ENCODE assay signal across 16 cellular contexts in the genomic region with DNA sequence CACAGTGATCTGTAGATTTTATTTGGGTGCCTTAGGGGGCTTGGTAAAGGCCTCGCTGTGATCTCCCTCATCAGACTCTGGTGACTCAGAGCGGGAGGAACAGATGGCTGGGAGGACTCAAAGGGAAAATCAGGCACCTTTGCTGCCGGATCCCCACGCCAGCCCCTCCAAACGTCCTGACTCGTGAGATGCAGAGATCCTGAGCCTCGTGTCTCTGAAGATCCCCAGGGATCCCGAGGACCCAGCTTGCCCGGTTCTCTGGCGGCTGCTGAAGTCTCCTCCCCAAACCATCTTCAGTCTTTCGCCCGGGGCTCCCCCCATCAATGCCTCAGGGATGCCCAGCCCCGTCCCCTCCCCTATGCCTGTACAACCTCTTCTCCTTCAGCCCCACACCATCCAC. TPM values are rescaled to one million over a fixed set of nuclear protein-coding genes. Genes with fewer than 3 reads are reported as not detected.
A peak's percentile ranks its signal among the peaks of the same experiment; 100 is the strongest.
DNase-seq lines count a peak whose midpoint lies in the region; ATAC-seq and TF ChIP-seq lines count a peak whose summit lies in the region.
"Had no signal": no experiment of that assay in that cellular context is flagged by ENCODE, and none has a peak within 500 bp of the region (broad histone marks: within the 10 kb centered on the region; RNA-seq: fewer than 3 reads in every experiment).

No MANE protein-coding gene starts in this region.

- in situ Hi-C loops in GM13977 (cut with MboI; ENCODE audit: low pct_unique_long_range_greater_than_20kb, low sequenced_read_pairs, unreplicated experiment): loop anchor here (10.0 kb wide), 1 partner anchor 71 kb away; no protein-coding TSS in a partner anchor

- H3K4me3 Mint-ChIP-seq in activated naive CD4-positive, alpha-beta T cell treated with anti-CD3 and anti-CD28 coated beads for 36 hours: no peak overlapping the region
- H3K4me3 Mint-ChIP-seq in chondrocyte (ENCODE audit: unreplicated experiment): no peak overlapping the region
- no peak overlapping the region for H3K4me3 Mint-ChIP-seq in progenitor cell of endocrine pancreas (ENCODE audit: low read depth)
- H3K4me3 Mint-ChIP-seq in activated T-helper 1 cell treated with anti-CD3 and anti-CD28 coated beads, Interleukin-12 subunit alpha, Interleukin-12 subunit beta, Interleukin-2, Interleukin-4 antibody, amounts not matched to agents 30 ng/mL and 10 ng/mL and 1 ng/mL, durations not matched to agents 14 hours and 24 hours and 36 hours: no peak overlapping the region
- H3K4me3 Mint-ChIP-seq: IgD-negative memory B cell had no signal

- H3K36me3 Mint-ChIP-seq in activated naive CD4-positive, alpha-beta T cell treated with anti-CD3 and anti-CD28 coated beads for 36 hours (ENCODE audit: low read depth): no peaks in the 10 kb centered on the region
- no peaks in the 10 kb centered on the region for H3K36me3 Mint-ChIP-seq in activated naive CD4-positive, alpha-beta T cell treated with anti-CD3 and anti-CD28 coated beads, Interleukin-2, amount 50 U/mL, for 72 hours
- H3K36me3 Mint-ChIP-seq in chondrocyte (ENCODE audit: low read depth) (peaks cover 1% of the 10 kb centered on the region), progenitor cell of endocrine pancreas (ENCODE audit: insufficient read depth) (no peaks in the 10 kb centered on the region)
- H3K36me3 Mint-ChIP-seq in activated T-helper 1 cell treated with anti-CD3 and anti-CD28 coated beads, Interleukin-12 subunit alpha, Interleukin-12 subunit beta, Interleukin-2, Interleukin-4 antibody, amounts not matched to agents 30 ng/mL and 10 ng/mL and 1 ng/mL, durations not matched to agents 14 hours and 24 hours and 36 hours (ENCODE audit: low read depth): no peaks in the 10 kb centered on the region

- no peak for ATAC-seq in activated naive CD4-positive, alpha-beta T cell treated with anti-CD3 and anti-CD28 coated beads, Interleukin-2, amount 50 U/mL, for 72 hours
- ATAC-seq in GM18502 (IDR thresholded peaks at IDR 0.05; ENCODE audit: poor library complexity, unreplicated experiment) (no peak), GM19328 (IDR thresholded peaks at IDR 0.05; ENCODE audit: unreplicated experiment) (no peak)

- H3K27ac Mint-ChIP-seq in activated naive CD4-positive, alpha-beta T cell treated with anti-CD3 and anti-CD28 coated beads for 36 hours: peak overlapping the region; percentile 18
- H3K27ac Mint-ChIP-seq in activated naive CD4-positive, alpha-beta T cell treated with anti-CD3 and anti-CD28 coated beads, Interleukin-2, amount 50 U/mL, for 72 hours: no peak overlapping the region
- H3K27ac Mint-ChIP-seq in chondrocyte (ENCODE audit: unreplicated experiment): no peak overlapping the region
- H3K27ac Mint-ChIP-seq in progenitor cell of endocrine pancreas: peak overlapping the region; percentile 52
- H3K27ac Mint-ChIP-seq in activated T-helper 1 cell treated with anti-CD3 and anti-CD28 coated beads, Interleukin-12 subunit alpha, Interleukin-12 subunit beta, Interleukin-2, Interleukin-4 antibody, amounts not matched to agents 30 ng/mL and 10 ng/mL and 1 ng/mL, durations not matched to agents 14 hours and 24 hours and 36 hours: no peak overlapping the region
- H3K27ac Mint-ChIP-seq: IgD-negative memory B cell had no signal

- peaks cover 9% of the 10 kb centered on the region for H3K4me1 Mint-ChIP-seq in activated naive CD4-positive, alpha-beta T cell treated with anti-CD3 and anti-CD28 coated beads for 36 hours (ENCODE audit: low read depth)
- H3K4me1 Mint-ChIP-seq in chondrocyte (ENCODE audit: low read depth) (no peaks in the 10 kb centered on the region), progenitor cell of endocrine pancreas (ENCODE audit: low read depth) (peaks cover 13% of the 10 kb centered on the region)
- H3K4me1 Mint-ChIP-seq in activated T-helper 1 cell treated with anti-CD3 and anti-CD28 coated beads, Interleukin-12 subunit alpha, Interleukin-12 subunit beta, Interleukin-2, Interleukin-4 antibody, amounts not matched to agents 30 ng/mL and 10 ng/mL and 1 ng/mL, durations not matched to agents 14 hours and 24 hours and 36 hours (ENCODE audit: low read depth): peaks cover 27% of the 10 kb centered on the region

- H3K9me3 Mint-ChIP-seq in activated naive CD4-positive, alpha-beta T cell treated with anti-CD3 and anti-CD28 coated beads for 36 hours: no peaks in the 10 kb centered on the region
- H3K9me3 Mint-ChIP-seq in activated naive CD4-positive, alpha-beta T cell treated with anti-CD3 and anti-CD28 coated beads, Interleukin-2, amount 50 U/mL, for 72 hours: no peaks in the 10 kb centered on the region
- no peaks in the 10 kb centered on the region for H3K9me3 Mint-ChIP-seq in chondrocyte (ENCODE audit: low read depth)
- no peaks in the 10 kb centered on the region for H3K9me3 Mint-ChIP-seq in progenitor cell of endocrine pancreas (ENCODE audit: low read depth)
- no peaks in the 10 kb centered on the region for H3K9me3 Mint-ChIP-seq in activated T-helper 1 cell treated with anti-CD3 and anti-CD28 coated beads, Interleukin-12 subunit alpha, Interleukin-12 subunit beta, Interleukin-2, Interleukin-4 antibody, amounts not matched to agents 30 ng/mL and 10 ng/mL and 1 ng/mL, durations not matched to agents 14 hours and 24 hours and 36 hours
- H3K9me3 Mint-ChIP-seq: IgD-negative memory B cell had no signal

- H3K27me3 Mint-ChIP-seq in activated naive CD4-positive, alpha-beta T cell treated with anti-CD3 and anti-CD28 coated beads for 36 hours (ENCODE audit: low read depth): peaks cover 3% of the 10 kb centered on the region
- H3K27me3 Mint-ChIP-seq in chondrocyte (ENCODE audit: low read depth) (peaks cover 18% of the 10 kb centered on the region), progenitor cell of endocrine pancreas (peaks cover 30% of the 10 kb centered on the region)
- H3K27me3 Mint-ChIP-seq in activated T-helper 1 cell treated with anti-CD3 and anti-CD28 coated beads, Interleukin-12 subunit alpha, Interleukin-12 subunit beta, Interleukin-2, Interleukin-4 antibody, amounts not matched to agents 30 ng/mL and 10 ng/mL and 1 ng/mL, durations not matched to agents 14 hours and 24 hours and 36 hours (ENCODE audit: insufficient read depth): peaks cover 7% of the 10 kb centered on the region

- CTCF ChIA-PET in activated naive CD4-positive, alpha-beta T cell treated with anti-CD3 and anti-CD28 coated beads for 36 hours (lab: Charles Lee): no interaction called here

- intact Hi-C loops in activated naive CD4-positive, alpha-beta T cell treated with anti-CD3 and anti-CD28 coated beads for 36 hours (cut with micrococcal nuclease): no loop called here
- intact Hi-C loops in activated T-helper 1 cell treated with anti-CD3 and anti-CD28 coated beads, Interleukin-12 subunit alpha, Interleukin-12 subunit beta, Interleukin-2, Interleukin-4 antibody, amounts not matched to agents 30 ng/mL and 10 ng/mL and 1 ng/mL, durations not matched to agents 14 hours and 24 hours and 36 hours (cut with micrococcal nuclease): no loop called here

- DNase-seq in activated naive CD4-positive, alpha-beta T cell treated with anti-CD3 and anti-CD28 coated beads for 36 hours: no peak
- no peak for DNase-seq in activated naive CD4-positive, alpha-beta T cell treated with anti-CD3 and anti-CD28 coated beads, Interleukin-2, amount 50 U/mL, for 72 hours (ENCODE audit: low spot score in 2 of 2)
- DNase-seq in GM13977 (ENCODE audit: low spot score) (peak; percentile 22), chondrocyte (ENCODE audit: low spot score) (peak; percentile 57), progenitor cell of endocrine pancreas (ENCODE audit: low spot score, unreplicated experiment) (no peak)
- no peak for DNase-seq in activated T-helper 1 cell treated with anti-CD3 and anti-CD28 coated beads, Interleukin-12 subunit alpha, Interleukin-12 subunit beta, Interleukin-2, Interleukin-4 antibody, amounts not matched to agents 30 ng/mL and 10 ng/mL and 1 ng/mL, durations not matched to agents 14 hours and 24 hours and 36 hours (ENCODE audit: low spot score)
- DNase-seq: C1 segment of cervical spinal cord, DMS153, HCEC 1CT, NCI-H1105 treated with DMSO at 0.1 percent for 48 hours, NCI-H187 treated with DMSO at 0.1 percent for 48 hours, SIG-M5 had no signal

- TF ChIP-seq CTCF in GM13977 (IDR thresholded peaks at IDR 0.05; ENCODE audit: extremely low read depth, insufficient read depth, missing control alignments) (no peak), chondrocyte (IDR thresholded peaks at IDR 0.05) (no peak), progenitor cell of endocrine pancreas (IDR thresholded peaks at IDR 0.05; ENCODE audit: unreplicated experiment) (no peak)

RNA-seq across cellular contexts. Expression of gene MUC20, which starts 32.8 kb away (rescaled TPM):
- under 1 TPM; 0.43 to 0.84 TPM for total RNA-seq in activated naive CD4-positive, alpha-beta T cell treated with anti-CD3 and anti-CD28 coated beads for 36 hours
- total RNA-seq in activated naive CD4-positive, alpha-beta T cell treated with anti-CD3 and anti-CD28 coated beads, Interleukin-2, amount 50 U/mL, for 72 hours: 1 to 10 TPM; 2.2 to 3.6 TPM
- total RNA-seq in chondrocyte: 2.2 to 8.4 TPM (median 3.0 TPM) in 3 replicates
- 4.5 and 5.0 TPM in 2 replicates for total RNA-seq in progenitor cell of endocrine pancreas
- 5.0 and 6.6 TPM in 2 replicates for total RNA-seq in activated T-helper 1 cell treated with anti-CD3 and anti-CD28 coated beads, Interleukin-12 subunit alpha, Interleukin-12 subunit beta, Interleukin-2, Interleukin-4 antibody, amounts not matched to agents 30 ng/mL and 10 ng/mL and 1 ng/mL, durations not matched to agents 14 hours and 24 hours and 36 hours

RNA-seq across cellular contexts. Expression of gene MUC4, which starts 58.1 kb away (rescaled TPM):
- under 1 TPM in 1 of 2 experiments, not detected in 1; 0.02 TPM for total RNA-seq in activated naive CD4-positive, alpha-beta T cell treated with anti-CD3 and anti-CD28 coated beads for 36 hours
- total RNA-seq in activated naive CD4-positive, alpha-beta T cell treated with anti-CD3 and anti-CD28 coated beads, Interleukin-2, amount 50 U/mL, for 72 hours: under 1 TPM; 0.32 to 0.41 TPM
- total RNA-seq in chondrocyte (not detected in 3 replicates), progenitor cell of endocrine pancreas (0.44 and 0.60 TPM in 2 replicates)
- total RNA-seq in activated T-helper 1 cell treated with anti-CD3 and anti-CD28 coated beads, Interleukin-12 subunit alpha, Interleukin-12 subunit beta, Interleukin-2, Interleukin-4 antibody, amounts not matched to agents 30 ng/mL and 10 ng/mL and 1 ng/mL, durations not matched to agents 14 hours and 24 hours and 36 hours: 1.6 and 2.4 TPM in 2 replicates
- total RNA-seq: NCI-H460 had no signal

Comparison
In these comparisons a context has a peak if more than half of its experiments do, and no peak if none do; other contexts are left out.
1. H3K27ac Mint-ChIP-seq: peak in activated naive CD4-positive, alpha-beta T cell treated with anti-CD3 and anti-CD28 coated beads for 36 hours (single experiment) and progenitor cell of endocrine pancreas (single experiment); none in activated naive CD4-positive, alpha-beta T cell treated with anti-CD3 and anti-CD28 coated beads, Interleukin-2, amount 50 U/mL, for 72 hours (0 of 2), chondrocyte (single experiment) and activated T-helper 1 cell treated with anti-CD3 and anti-CD28 coated beads, Interleukin-12 subunit alpha, Interleukin-12 subunit beta, Interleukin-2, Interleukin-4 antibody, amounts not matched to agents 30 ng/mL and 10 ng/mL and 1 ng/mL, durations not matched to agents 14 hours and 24 hours and 36 hours (single experiment).
2. DNase-seq: peak in GM13977 (single experiment) and chondrocyte (single experiment); none in activated naive CD4-positive, alpha-beta T cell treated with anti-CD3 and anti-CD28 coated beads for 36 hours (single experiment), activated naive CD4-positive, alpha-beta T cell treated with anti-CD3 and anti-CD28 coated beads, Interleukin-2, amount 50 U/mL, for 72 hours (0 of 2), progenitor cell of endocrine pancreas (single experiment) and activated T-helper 1 cell treated with anti-CD3 and anti-CD28 coated beads, Interleukin-12 subunit alpha, Interleukin-12 subunit beta, Interleukin-2, Interleukin-4 antibody, amounts not matched to agents 30 ng/mL and 10 ng/mL and 1 ng/mL, durations not matched to agents 14 hours and 24 hours and 36 hours (single experiment).